In the genomic region with DNA sequence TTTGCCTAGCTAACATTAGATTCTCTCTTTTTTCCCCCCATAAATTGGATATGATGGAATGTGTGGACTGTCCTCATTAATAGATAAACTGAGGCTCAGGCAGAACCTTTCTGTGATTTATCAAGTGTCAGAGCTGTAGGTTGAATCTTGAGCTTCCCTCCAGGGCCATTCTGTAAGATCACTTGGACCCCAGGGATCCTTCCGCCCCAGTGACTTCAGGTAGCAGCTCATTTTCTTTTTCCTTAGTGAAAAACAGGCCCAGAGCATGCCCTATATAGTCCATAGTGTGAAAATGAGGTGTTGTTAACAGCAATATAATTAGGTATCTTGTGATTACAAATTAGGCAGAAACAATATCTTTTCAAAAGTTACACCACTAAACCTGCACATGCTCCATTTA, we compare ENCODE assay signal across 1 cellular context.
TF ChIP-seq lines count a peak whose summit lies in the region.

No MANE protein-coding gene starts in this region.

TF ChIP-seq in WTC11, 78 proteins besides CTCF, POLR2A, EP300 and RAD21 (continued from another document):
- TF ChIP-seq, protein P1, sequence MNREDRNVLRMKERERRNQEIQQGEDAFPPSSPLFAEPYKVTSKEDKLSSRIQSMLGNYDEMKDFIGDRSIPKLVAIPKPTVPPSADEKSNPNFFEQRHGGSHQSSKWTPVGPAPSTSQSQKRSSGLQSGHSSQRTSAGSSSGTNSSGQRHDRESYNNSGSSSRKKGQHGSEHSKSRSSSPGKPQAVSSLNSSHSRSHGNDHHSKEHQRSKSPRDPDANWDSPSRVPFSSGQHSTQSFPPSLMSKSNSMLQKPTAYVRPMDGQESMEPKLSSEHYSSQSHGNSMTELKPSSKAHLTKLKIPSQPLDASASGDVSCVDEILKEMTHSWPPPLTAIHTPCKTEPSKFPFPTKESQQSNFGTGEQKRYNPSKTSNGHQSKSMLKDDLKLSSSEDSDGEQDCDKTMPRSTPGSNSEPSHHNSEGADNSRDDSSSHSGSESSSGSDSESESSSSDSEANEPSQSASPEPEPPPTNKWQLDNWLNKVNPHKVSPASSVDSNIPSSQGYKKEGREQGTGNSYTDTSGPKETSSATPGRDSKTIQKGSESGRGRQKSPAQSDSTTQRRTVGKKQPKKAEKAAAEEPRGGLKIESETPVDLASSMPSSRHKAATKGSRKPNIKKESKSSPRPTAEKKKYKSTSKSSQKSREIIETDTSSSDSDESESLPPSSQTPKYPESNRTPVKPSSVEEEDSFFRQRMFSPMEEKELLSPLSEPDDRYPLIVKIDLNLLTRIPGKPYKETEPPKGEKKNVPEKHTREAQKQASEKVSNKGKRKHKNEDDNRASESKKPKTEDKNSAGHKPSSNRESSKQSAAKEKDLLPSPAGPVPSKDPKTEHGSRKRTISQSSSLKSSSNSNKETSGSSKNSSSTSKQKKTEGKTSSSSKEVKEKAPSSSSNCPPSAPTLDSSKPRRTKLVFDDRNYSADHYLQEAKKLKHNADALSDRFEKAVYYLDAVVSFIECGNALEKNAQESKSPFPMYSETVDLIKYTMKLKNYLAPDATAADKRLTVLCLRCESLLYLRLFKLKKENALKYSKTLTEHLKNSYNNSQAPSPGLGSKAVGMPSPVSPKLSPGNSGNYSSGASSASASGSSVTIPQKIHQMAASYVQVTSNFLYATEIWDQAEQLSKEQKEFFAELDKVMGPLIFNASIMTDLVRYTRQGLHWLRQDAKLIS (CRISPR knock-in tag; IDR thresholded peaks at IDR 0.05; ENCODE audit: borderline replicate concordance), result no peak
- TF ChIP-seq KAT7 (CRISPR knock-in tag; IDR thresholded peaks at IDR 0.05; ENCODE audit: borderline replicate concordance) (no peak), JAZF1 (CRISPR knock-in tag; IDR thresholded peaks at IDR 0.05) (no peak), ZNF121 (CRISPR knock-in tag; IDR thresholded peaks at IDR 0.05) (no peak), ZNF671 (CRISPR knock-in tag; IDR thresholded peaks at IDR 0.05) (no peak)
- TF ChIP-seq, protein P2, sequence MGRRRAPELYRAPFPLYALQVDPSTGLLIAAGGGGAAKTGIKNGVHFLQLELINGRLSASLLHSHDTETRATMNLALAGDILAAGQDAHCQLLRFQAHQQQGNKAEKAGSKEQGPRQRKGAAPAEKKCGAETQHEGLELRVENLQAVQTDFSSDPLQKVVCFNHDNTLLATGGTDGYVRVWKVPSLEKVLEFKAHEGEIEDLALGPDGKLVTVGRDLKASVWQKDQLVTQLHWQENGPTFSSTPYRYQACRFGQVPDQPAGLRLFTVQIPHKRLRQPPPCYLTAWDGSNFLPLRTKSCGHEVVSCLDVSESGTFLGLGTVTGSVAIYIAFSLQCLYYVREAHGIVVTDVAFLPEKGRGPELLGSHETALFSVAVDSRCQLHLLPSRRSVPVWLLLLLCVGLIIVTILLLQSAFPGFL (CRISPR knock-in tag; IDR thresholded peaks at IDR 0.05; ENCODE audit: borderline replicate concordance), result no peak
- TF ChIP-seq, protein P3, sequence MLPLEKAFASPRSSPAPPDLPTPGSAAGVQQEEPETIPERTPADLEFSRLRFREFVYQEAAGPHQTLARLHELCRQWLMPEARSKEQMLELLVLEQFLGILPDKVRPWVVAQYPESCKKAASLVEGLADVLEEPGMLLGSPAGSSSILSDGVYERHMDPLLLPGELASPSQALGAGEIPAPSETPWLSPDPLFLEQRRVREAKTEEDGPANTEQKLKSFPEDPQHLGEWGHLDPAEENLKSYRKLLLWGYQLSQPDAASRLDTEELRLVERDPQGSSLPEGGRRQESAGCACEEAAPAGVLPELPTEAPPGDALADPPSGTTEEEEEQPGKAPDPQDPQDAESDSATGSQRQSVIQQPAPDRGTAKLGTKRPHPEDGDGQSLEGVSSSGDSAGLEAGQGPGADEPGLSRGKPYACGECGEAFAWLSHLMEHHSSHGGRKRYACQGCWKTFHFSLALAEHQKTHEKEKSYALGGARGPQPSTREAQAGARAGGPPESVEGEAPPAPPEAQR (CRISPR knock-in tag; IDR thresholded peaks at IDR 0.05), result no peak
- TF ChIP-seq, protein P4, sequence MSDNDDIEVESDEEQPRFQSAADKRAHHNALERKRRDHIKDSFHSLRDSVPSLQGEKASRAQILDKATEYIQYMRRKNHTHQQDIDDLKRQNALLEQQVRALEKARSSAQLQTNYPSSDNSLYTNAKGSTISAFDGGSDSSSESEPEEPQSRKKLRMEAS (CRISPR knock-in tag; IDR thresholded peaks at IDR 0.05), result no peak
- TF ChIP-seq, protein P5, sequence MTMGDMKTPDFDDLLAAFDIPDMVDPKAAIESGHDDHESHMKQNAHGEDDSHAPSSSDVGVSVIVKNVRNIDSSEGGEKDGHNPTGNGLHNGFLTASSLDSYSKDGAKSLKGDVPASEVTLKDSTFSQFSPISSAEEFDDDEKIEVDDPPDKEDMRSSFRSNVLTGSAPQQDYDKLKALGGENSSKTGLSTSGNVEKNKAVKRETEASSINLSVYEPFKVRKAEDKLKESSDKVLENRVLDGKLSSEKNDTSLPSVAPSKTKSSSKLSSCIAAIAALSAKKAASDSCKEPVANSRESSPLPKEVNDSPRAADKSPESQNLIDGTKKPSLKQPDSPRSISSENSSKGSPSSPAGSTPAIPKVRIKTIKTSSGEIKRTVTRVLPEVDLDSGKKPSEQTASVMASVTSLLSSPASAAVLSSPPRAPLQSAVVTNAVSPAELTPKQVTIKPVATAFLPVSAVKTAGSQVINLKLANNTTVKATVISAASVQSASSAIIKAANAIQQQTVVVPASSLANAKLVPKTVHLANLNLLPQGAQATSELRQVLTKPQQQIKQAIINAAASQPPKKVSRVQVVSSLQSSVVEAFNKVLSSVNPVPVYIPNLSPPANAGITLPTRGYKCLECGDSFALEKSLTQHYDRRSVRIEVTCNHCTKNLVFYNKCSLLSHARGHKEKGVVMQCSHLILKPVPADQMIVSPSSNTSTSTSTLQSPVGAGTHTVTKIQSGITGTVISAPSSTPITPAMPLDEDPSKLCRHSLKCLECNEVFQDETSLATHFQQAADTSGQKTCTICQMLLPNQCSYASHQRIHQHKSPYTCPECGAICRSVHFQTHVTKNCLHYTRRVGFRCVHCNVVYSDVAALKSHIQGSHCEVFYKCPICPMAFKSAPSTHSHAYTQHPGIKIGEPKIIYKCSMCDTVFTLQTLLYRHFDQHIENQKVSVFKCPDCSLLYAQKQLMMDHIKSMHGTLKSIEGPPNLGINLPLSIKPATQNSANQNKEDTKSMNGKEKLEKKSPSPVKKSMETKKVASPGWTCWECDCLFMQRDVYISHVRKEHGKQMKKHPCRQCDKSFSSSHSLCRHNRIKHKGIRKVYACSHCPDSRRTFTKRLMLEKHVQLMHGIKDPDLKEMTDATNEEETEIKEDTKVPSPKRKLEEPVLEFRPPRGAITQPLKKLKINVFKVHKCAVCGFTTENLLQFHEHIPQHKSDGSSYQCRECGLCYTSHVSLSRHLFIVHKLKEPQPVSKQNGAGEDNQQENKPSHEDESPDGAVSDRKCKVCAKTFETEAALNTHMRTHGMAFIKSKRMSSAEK (CRISPR knock-in tag; IDR thresholded peaks at IDR 0.05; ENCODE audit: borderline replicate concordance), result no peak
- TF ChIP-seq, protein P6, sequence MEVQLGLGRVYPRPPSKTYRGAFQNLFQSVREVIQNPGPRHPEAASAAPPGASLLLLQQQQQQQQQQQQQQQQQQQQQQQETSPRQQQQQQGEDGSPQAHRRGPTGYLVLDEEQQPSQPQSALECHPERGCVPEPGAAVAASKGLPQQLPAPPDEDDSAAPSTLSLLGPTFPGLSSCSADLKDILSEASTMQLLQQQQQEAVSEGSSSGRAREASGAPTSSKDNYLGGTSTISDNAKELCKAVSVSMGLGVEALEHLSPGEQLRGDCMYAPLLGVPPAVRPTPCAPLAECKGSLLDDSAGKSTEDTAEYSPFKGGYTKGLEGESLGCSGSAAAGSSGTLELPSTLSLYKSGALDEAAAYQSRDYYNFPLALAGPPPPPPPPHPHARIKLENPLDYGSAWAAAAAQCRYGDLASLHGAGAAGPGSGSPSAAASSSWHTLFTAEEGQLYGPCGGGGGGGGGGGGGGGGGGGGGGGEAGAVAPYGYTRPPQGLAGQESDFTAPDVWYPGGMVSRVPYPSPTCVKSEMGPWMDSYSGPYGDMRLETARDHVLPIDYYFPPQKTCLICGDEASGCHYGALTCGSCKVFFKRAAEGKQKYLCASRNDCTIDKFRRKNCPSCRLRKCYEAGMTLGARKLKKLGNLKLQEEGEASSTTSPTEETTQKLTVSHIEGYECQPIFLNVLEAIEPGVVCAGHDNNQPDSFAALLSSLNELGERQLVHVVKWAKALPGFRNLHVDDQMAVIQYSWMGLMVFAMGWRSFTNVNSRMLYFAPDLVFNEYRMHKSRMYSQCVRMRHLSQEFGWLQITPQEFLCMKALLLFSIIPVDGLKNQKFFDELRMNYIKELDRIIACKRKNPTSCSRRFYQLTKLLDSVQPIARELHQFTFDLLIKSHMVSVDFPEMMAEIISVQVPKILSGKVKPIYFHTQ (CRISPR knock-in tag; IDR thresholded peaks at IDR 0.05), result no peak
